26 cellular contexts compared by ENCODE assay signal in genomic region chr13:37207646-37208045, GRCh38.
"Had no signal": no experiment of that assay in that cellular context is flagged by ENCODE, and none has a peak within 500 bp of the region (broad histone marks: within the 10 kb centered on the region; RNA-seq: fewer than 3 reads in every experiment).

No MANE protein-coding gene starts in this region.

- H3K9me3 Mint-ChIP-seq: activated naive CD8-positive, alpha-beta T cell treated with anti-CD3 and anti-CD28 coated beads, Interleukin-2, amount 10 ng/mL, durations not matched to agents 7 days and 5 days; activated T-cell treated with anti-CD3 and anti-CD28 coated beads, Interleukin-2, amount 50 U/mL, for 4 hours; effector memory CD8-positive, alpha-beta T cell; mesothelial cell of epicardium; stimulated activated naive CD8-positive, alpha-beta T cell treated with anti-CD3 and anti-CD28 coated beads, Interleukin-15, amount 100 ng/mL, for 72 hours; type B pancreatic cell had no signal

- H3K27ac Mint-ChIP-seq: activated B cell treated with CpG ODN at 0.5 μM for 24 hours; activated CD4-positive, alpha-beta T cell treated with anti-CD3 and anti-CD28 coated beads for 36 hours; activated naive CD8-positive, alpha-beta T cell treated with anti-CD3 and anti-CD28 coated beads, Interleukin-2, amount 10 ng/mL, durations not matched to agents 7 days and 5 days; effector memory CD8-positive, alpha-beta T cell; mesothelial cell of epicardium; naive thymus-derived CD8-positive, alpha-beta T cell; stimulated activated naive CD8-positive, alpha-beta T cell treated with anti-CD3 and anti-CD28 coated beads, Interleukin-15, amount 100 ng/mL, for 72 hours; T-helper 17 cell; type B pancreatic cell had no signal

- H3K4me1 ChIP-seq: esophagus squamous epithelium, left lung, prostate gland, suprapubic skin, vagina had no signal

- H3K4me3 ChIP-seq: esophagus squamous epithelium, hepatocyte, left lung, ovary, prostate gland, suprapubic skin, vagina had no signal

- H3K4me2 ChIP-seq: hepatocyte had no signal

- H3K27ac ChIP-seq: esophagus squamous epithelium, hepatocyte, left lung, ovary, prostate gland, suprapubic skin, vagina had no signal

- H3K36me3 ChIP-seq: esophagus squamous epithelium, left lung, ovary, prostate gland, suprapubic skin, vagina had no signal

- DNase-seq: activated B cell treated with CpG ODN at 0.5 μM for 24 hours; activated CD4-positive, alpha-beta T cell treated with anti-CD3 and anti-CD28 coated beads for 36 hours; activated CD4-positive, alpha-beta T cell treated with anti-CD3 and anti-CD28 coated beads, Interleukin-2, amount 50 U/mL, for 4 hours; activated CD8-positive, alpha-beta memory T cell treated with anti-CD3 and anti-CD28 coated beads for 24 hours; activated CD8-positive, alpha-beta memory T cell treated with anti-CD3 and anti-CD28 coated beads, Interleukin-2, amount 50 U/mL, for 4 hours; activated naive CD4-positive, alpha-beta T cell treated with Interleukin-2 at 50 U/mL for 16 hours; activated naive CD8-positive, alpha-beta T cell treated with anti-CD3 and anti-CD28 coated beads, Interleukin-2, amount 10 ng/mL, durations not matched to agents 7 days and 5 days; activated T-cell treated with anti-CD3 and anti-CD28 coated beads, Interleukin-2, amount 50 U/mL, for 4 hours; amniotic stem cell; effector memory CD8-positive, alpha-beta T cell; esophagus squamous epithelium; glutamatergic neuron; kidney glomerular epithelial cell; left lung; naive thymus-derived CD8-positive, alpha-beta T cell; ovary; stimulated activated CD4-positive, alpha-beta T cell treated with anti-CD3 and anti-CD28 coated beads, Interleukin-1b, Interleukin-23, amount 100 ng/mL, for 48 hours; stimulated activated naive CD8-positive, alpha-beta T cell treated with anti-CD3 and anti-CD28 coated beads, Interleukin-15, amount 100 ng/mL, for 72 hours; SW 1271; T-helper 17 cell had no signal

- H3K79me2 ChIP-seq: hepatocyte had no signal

- ATAC-seq: activated CD4-positive, alpha-beta T cell treated with anti-CD3 and anti-CD28 coated beads for 36 hours; activated T-cell treated with anti-CD3 and anti-CD28 coated beads, Interleukin-2, amount 50 U/mL, for 4 hours; effector memory CD8-positive, alpha-beta T cell; left lung; naive thymus-derived CD8-positive, alpha-beta T cell; stimulated activated naive CD8-positive, alpha-beta T cell treated with anti-CD3 and anti-CD28 coated beads, Interleukin-15, amount 100 ng/mL, for 72 hours; T-helper 17 cell had no signal

- H3K4me3 Mint-ChIP-seq: activated B cell treated with CpG ODN at 0.5 μM for 24 hours; activated CD4-positive, alpha-beta T cell treated with anti-CD3 and anti-CD28 coated beads for 36 hours; activated naive CD8-positive, alpha-beta T cell treated with anti-CD3 and anti-CD28 coated beads, Interleukin-2, amount 10 ng/mL, durations not matched to agents 7 days and 5 days; activated T-cell treated with anti-CD3 and anti-CD28 coated beads, Interleukin-2, amount 50 U/mL, for 4 hours; effector memory CD8-positive, alpha-beta T cell; mesothelial cell of epicardium; naive thymus-derived CD8-positive, alpha-beta T cell; stimulated activated naive CD8-positive, alpha-beta T cell treated with anti-CD3 and anti-CD28 coated beads, Interleukin-15, amount 100 ng/mL, for 72 hours; T-helper 17 cell; type B pancreatic cell had no signal

- H3K36me3 Mint-ChIP-seq: activated naive CD8-positive, alpha-beta T cell treated with anti-CD3 and anti-CD28 coated beads, Interleukin-2, amount 10 ng/mL, durations not matched to agents 7 days and 5 days; mesothelial cell of epicardium; naive thymus-derived CD8-positive, alpha-beta T cell; type B pancreatic cell had no signal

- H3K9me3 ChIP-seq: esophagus squamous epithelium, left lung, ovary, prostate gland, suprapubic skin, vagina had no signal

- H3K27me3 ChIP-seq: esophagus squamous epithelium, hepatocyte, left lung, ovary, suprapubic skin, vagina had no signal

- H2AFZ ChIP-seq: hepatocyte had no signal

- H3K4me1 Mint-ChIP-seq: activated B cell treated with CpG ODN at 0.5 μM for 24 hours; activated CD4-positive, alpha-beta T cell treated with anti-CD3 and anti-CD28 coated beads for 36 hours; activated naive CD8-positive, alpha-beta T cell treated with anti-CD3 and anti-CD28 coated beads, Interleukin-2, amount 10 ng/mL, durations not matched to agents 7 days and 5 days; stimulated activated naive CD8-positive, alpha-beta T cell treated with anti-CD3 and anti-CD28 coated beads, Interleukin-15, amount 100 ng/mL, for 72 hours; T-helper 17 cell had no signal

- H3K27me3 Mint-ChIP-seq: activated B cell treated with CpG ODN at 0.5 μM for 24 hours; activated CD4-positive, alpha-beta T cell treated with anti-CD3 and anti-CD28 coated beads for 36 hours; activated naive CD8-positive, alpha-beta T cell treated with anti-CD3 and anti-CD28 coated beads, Interleukin-2, amount 10 ng/mL, durations not matched to agents 7 days and 5 days; effector memory CD8-positive, alpha-beta T cell; naive thymus-derived CD8-positive, alpha-beta T cell; stimulated activated naive CD8-positive, alpha-beta T cell treated with anti-CD3 and anti-CD28 coated beads, Interleukin-15, amount 100 ng/mL, for 72 hours; T-helper 17 cell; type B pancreatic cell had no signal
